ENCODE assay signal across 16 cellular contexts in genomic region chr15:99709243-99709986, GRCh38. TPM values are rescaled to one million over a fixed set of nuclear protein-coding genes. Genes with fewer than 3 reads are reported as not detected.
DNase-seq lines count a peak whose midpoint lies in the region; ATAC-seq and TF ChIP-seq lines count a peak whose summit lies in the region.
"Had no signal": no experiment of that assay in that cellular context is flagged by ENCODE, and none has a peak within 500 bp of the region (broad histone marks: within the 10 kb centered on the region; RNA-seq: fewer than 3 reads in every experiment).

No MANE protein-coding gene starts in this region.

- peaks cover 28% of the 10 kb centered on the region for H3K36me3 ChIP-seq in IMR-90 (ENCODE audit: control insufficient read depth, insufficient read depth, low read length)
- H3K36me3 ChIP-seq in left lung = peaks cover 0 to 45% of the 10 kb centered on the region in 2 donors
- H3K36me3 ChIP-seq in stomach smooth muscle (ENCODE audit: control insufficient read depth in 2 of 2, insufficient read depth in 2 of 2, low read length in 2 of 2) = peaks cover 19 to 20% of the 10 kb centered on the region in 2 donors
- H3K36me3 ChIP-seq in MG63 = peaks cover 65% of the 10 kb centered on the region
- H3K36me3 ChIP-seq: brain microvascular endothelial cell had no signal

- no peak overlapping the region for H3K9ac ChIP-seq in IMR-90 (ENCODE audit: low read depth, low read length)
- no peak overlapping the region for H3K9ac ChIP-seq in stomach smooth muscle (ENCODE audit: low read length in 2 of 2)
- H3K9ac ChIP-seq: parathyroid adenoma had no signal

- no peaks in the 10 kb centered on the region for H3K27me3 ChIP-seq in IMR-90 (ENCODE audit: control insufficient read depth, insufficient read depth, low read length)
- H3K27me3 ChIP-seq in left lung = no peaks in the 10 kb centered on the region
- H3K27me3 ChIP-seq in stomach smooth muscle (ENCODE audit: control insufficient read depth in 1 of 2, insufficient read depth in 2 of 2, low read length in 2 of 2) = no peaks in the 10 kb centered on the region
- H3K27me3 ChIP-seq in MG63 = no peaks in the 10 kb centered on the region
- H3K27me3 ChIP-seq: brain microvascular endothelial cell had no signal

- peaks cover 2 to 17% of the 10 kb centered on the region in 2 experiments; a peak in 2 of 4 replicates for H3K79me1 ChIP-seq in IMR-90 (ENCODE audit: low read depth in 1 of 2, low read length in 2 of 2)

- H3K27me3 Mint-ChIP-seq in dendritic cell treated with granulocyte-macrophage colony-stimulating factor and Interleukin-4, amounts not matched to agents 40 ng/mL and 50 ng/mL, for 4 days = no peaks in the 10 kb centered on the region
- H3K27me3 Mint-ChIP-seq: activated CD4-positive, alpha-beta T cell treated with anti-CD3 and anti-CD28 coated beads for 36 hours had no signal

- peak overlapping the region; percentile 84 for H2AK9ac ChIP-seq in IMR-90 (replicated peaks; ENCODE audit: low read depth, low read length, poor library complexity)

- H3K4ac ChIP-seq in IMR-90 (ENCODE audit: low read depth, low read length) = peak overlapping the region; percentile 64

- H2BK15ac ChIP-seq in IMR-90 (ENCODE audit: low read depth, low read length) = peak overlapping the region; percentile 18; the same call in 1 of the 3 replicates

- H3K27ac ChIP-seq in IMR-90 (ENCODE audit: insufficient read depth, low read length) (no peak overlapping the region), left lung (peak overlapping the region; percentile 11 to 19), stomach smooth muscle (ENCODE audit: low read length) (peak overlapping the region; percentile 65)
- H3K27ac ChIP-seq: brain microvascular endothelial cell, parathyroid adenoma had no signal

- no peak for TF ChIP-seq POLR2A in IMR-90 (IDR thresholded peaks at IDR 0.05; ENCODE audit: low read depth, low read length)

- H3K4me1 ChIP-seq in IMR-90 (ENCODE audit: control insufficient read depth, insufficient read depth, low read length) = peaks cover 13% of the 10 kb centered on the region
- peaks cover 22 to 26% of the 10 kb centered on the region in 2 donors for H3K4me1 ChIP-seq in left lung
- peaks cover 37% of the 10 kb centered on the region for H3K4me1 ChIP-seq in stomach smooth muscle (ENCODE audit: control insufficient read depth, insufficient read depth, low read length)
- H3K4me1 ChIP-seq: parathyroid adenoma had no signal

- POLR2A ChIA-PET in IMR-90 (lab: Charles Lee; ENCODE audit: unreplicated experiment) = no interaction called here

- H4K91ac ChIP-seq in IMR-90 (ENCODE audit: insufficient read depth, low read depth, low read length) = peak overlapping the region; percentile 10; the same call in 1 of the 2 replicates

- no peak for TF ChIP-seq RAD21 in IMR-90 (IDR thresholded peaks at IDR 0.05; ENCODE audit: low read length)

- peak overlapping the region; percentile 40 for H3K14ac ChIP-seq in IMR-90 (replicated peaks; ENCODE audit: low read depth, low read length)

- H4K20me1 ChIP-seq in IMR-90 (ENCODE audit: insufficient read depth, low read length) = peaks cover 6% of the 10 kb centered on the region; the same call in 1 of the 2 replicates

- H3K9me1 ChIP-seq in IMR-90 (ENCODE audit: insufficient read depth, low read length) = peaks cover 8% of the 10 kb centered on the region

- peak overlapping the region; percentile 36 for H2BK120ac ChIP-seq in IMR-90 (ENCODE audit: low read depth, low read length)

- no peak overlapping the region for H3K4me3 Mint-ChIP-seq in dendritic cell treated with granulocyte-macrophage colony-stimulating factor and Interleukin-4, amounts not matched to agents 40 ng/mL and 50 ng/mL, for 4 days
- H3K4me3 Mint-ChIP-seq: activated CD4-positive, alpha-beta T cell treated with anti-CD3 and anti-CD28 coated beads for 36 hours; activated T-cell treated with anti-CD3 and anti-CD28 coated beads, Interleukin-2, amount 50 U/mL, for 72 hours had no signal

- peak overlapping the region; percentile 6 for H3K27ac Mint-ChIP-seq in dendritic cell treated with granulocyte-macrophage colony-stimulating factor and Interleukin-4, amounts not matched to agents 40 ng/mL and 50 ng/mL, for 4 days
- H3K27ac Mint-ChIP-seq: activated CD4-positive, alpha-beta T cell treated with anti-CD3 and anti-CD28 coated beads for 36 hours; activated T-cell treated with anti-CD3 and anti-CD28 coated beads, Interleukin-2, amount 50 U/mL, for 72 hours had no signal

- H3K18ac ChIP-seq in IMR-90 (ENCODE audit: low read depth, low read length) = peak overlapping the region; percentile 38; the same call in 1 of the 2 replicates

- TF ChIP-seq CTCF in IMR-90 (conservative IDR thresholded peaks at IDR 0.05; ENCODE audit: low read depth, low read length) (no peak), left lung (IDR thresholded peaks at IDR 0.05) (no peak)

- H3K36me3 Mint-ChIP-seq in dendritic cell treated with granulocyte-macrophage colony-stimulating factor and Interleukin-4, amounts not matched to agents 40 ng/mL and 50 ng/mL, for 4 days (ENCODE audit: low read depth) = peaks cover 83% of the 10 kb centered on the region

- H2AFZ ChIP-seq in IMR-90 (replicated peaks; ENCODE audit: low read length, poor library complexity) = peak overlapping the region; percentile 26
- H2AFZ ChIP-seq: parathyroid adenoma had no signal

- peak overlapping the region; percentile 83; the same call in 1 of the 2 replicates for H2BK20ac ChIP-seq in IMR-90 (ENCODE audit: low read depth, low read length)

- no peak overlapping the region for H3K56ac ChIP-seq in IMR-90 (ENCODE audit: extremely low read depth, insufficient read depth, low read length)

- H2AK5ac ChIP-seq in IMR-90 (ENCODE audit: low read depth, low read length) = peak overlapping the region; percentile 81

- peak overlapping the region; percentile 20 for H3K23ac ChIP-seq in IMR-90 (ENCODE audit: low read depth, low read length)

- peaks cover 8% of the 10 kb centered on the region for H3K4me1 Mint-ChIP-seq in dendritic cell treated with granulocyte-macrophage colony-stimulating factor and Interleukin-4, amounts not matched to agents 40 ng/mL and 50 ng/mL, for 4 days (ENCODE audit: low read depth)

- in situ Hi-C loops in IMR-90 (cut with MboI; ENCODE audit: low sequenced_read_pairs) = loop anchor here (5.0 kb wide), 1 partner anchor 427 kb away; no protein-coding TSS in a partner anchor

- no peaks in the 10 kb centered on the region for H3K9me3 Mint-ChIP-seq in dendritic cell treated with granulocyte-macrophage colony-stimulating factor and Interleukin-4, amounts not matched to agents 40 ng/mL and 50 ng/mL, for 4 days
- H3K9me3 Mint-ChIP-seq: activated T-cell treated with anti-CD3 and anti-CD28 coated beads, Interleukin-2, amount 50 U/mL, for 72 hours had no signal

- intact Hi-C loops in IMR-90 (cut with micrococcal nuclease) (loop anchor here (2.0 kb wide), 1 partner anchor 45 kb away; no protein-coding TSS in a partner anchor), left lung (cut with DNase I) (loop anchor here in 1 of 2 donors (10.0 kb wide), 1 partner anchor 325 kb away; no protein-coding TSS in a partner anchor)
- intact Hi-C loops in dendritic cell treated with granulocyte-macrophage colony-stimulating factor and Interleukin-4, amounts not matched to agents 40 ng/mL and 50 ng/mL, for 4 days (cut with micrococcal nuclease) = no loop called here

- DNase-seq in IMR-90 (no peak), left lung (no peak), A172 (ENCODE audit: low spot score) (no peak), MG63 (no peak)
- no peak for DNase-seq in stimulated activated CD4-positive, alpha-beta T cell treated with anti-CD3 and anti-CD28 coated beads, Interleukin-4, amount 100 ng/mL, for 1 hour
- DNase-seq: activated CD4-positive, alpha-beta T cell treated with anti-CD3 and anti-CD28 coated beads for 36 hours; activated T-cell treated with anti-CD3 and anti-CD28 coated beads, Interleukin-2, amount 50 U/mL, for 72 hours; KBM-7; NCI-H1417; NCI-H345; stimulated activated CD4-positive, alpha-beta T cell treated with anti-CD3 and anti-CD28 coated beads, Interleukin-1b, Interleukin-23, amount 100 ng/mL, for 48 hours had no signal

- peak overlapping the region; percentile 3; the same call in 1 of the 2 replicates for H4K5ac ChIP-seq in IMR-90 (ENCODE audit: low read depth, low read length)

- H4K8ac ChIP-seq in IMR-90 (ENCODE audit: low read depth in 2 of 2, low read length in 2 of 2) = no peak overlapping the region; a peak in 1 of 4 replicates

- ATAC-seq in IMR-90 (ENCODE audit: low read depth) (no peak), left lung (no peak), GM19463 (IDR thresholded peaks at IDR 0.05; ENCODE audit: unreplicated experiment) (no peak)
- ATAC-seq: activated CD4-positive, alpha-beta T cell treated with anti-CD3 and anti-CD28 coated beads for 36 hours; activated T-cell treated with anti-CD3 and anti-CD28 coated beads, Interleukin-2, amount 50 U/mL, for 72 hours had no signal

- H2BK5ac ChIP-seq in IMR-90 (ENCODE audit: low read depth, low read length, poor library complexity, severe bottlenecking) = no peak overlapping the region

- BruUV-seq in IMR-90 (replicated peaks; lab: Mats Ljungman, UMichigan) = no TSS peak

- CTCF ChIA-PET in IMR-90 (lab: Yijun Ruan, JAX) = interaction anchor here (2.1 kb wide), 1 partner anchor 437 kb away, joined by 8 read pairs; no protein-coding TSS in a partner anchor

- H3K4me3 ChIP-seq in IMR-90 (ENCODE audit: insufficient read depth, low read depth, low read length) = no peak overlapping the region
- H3K4me3 ChIP-seq in left lung = no peak overlapping the region
- H3K4me3 ChIP-seq in stomach smooth muscle (ENCODE audit: low read length in 2 of 2) = peak overlapping the region in 1 of 2 donors; percentile 31
- no peak overlapping the region for H3K4me3 ChIP-seq in MG63

- WGBS in IMR-90 (ENCODE audit: extremely low coverage in 2 of 2, insufficient read length in 1 of 2), 2 experiments = 67% methylated on average over 5 of the region's 16 CpGs; no CpG with 5 or more reads in 1 of the 2 experiments

- dilution Hi-C loops in IMR-90 (cut with HindIII; ENCODE audit: low sequenced_read_pairs, unreplicated experiment) = no loop called here

- no peak overlapping the region; the same call in 1 of the 2 replicates for H3K4me2 ChIP-seq in IMR-90 (ENCODE audit: low read depth, low read length)

- no peaks in the 10 kb centered on the region for H3K9me3 ChIP-seq in IMR-90 (ENCODE audit: control insufficient read depth, insufficient read depth, low read length)
- no peaks in the 10 kb centered on the region for H3K9me3 ChIP-seq in left lung
- no peaks in the 10 kb centered on the region for H3K9me3 ChIP-seq in stomach smooth muscle (ENCODE audit: control insufficient read depth in 2 of 2, low read length in 2 of 2)
- no peaks in the 10 kb centered on the region for H3K9me3 ChIP-seq in MG63

TF ChIP-seq in IMR-90, 13 proteins besides CTCF, POLR2A, EP300 and RAD21 (continues in another document):
- TF ChIP-seq RCOR1 (IDR thresholded peaks at IDR 0.05; ENCODE audit: insufficient replicate concordance, low read length) = no peak

RNA-seq across cellular contexts. Expression of gene LYSMD4, which starts 23.8 kb away (rescaled TPM):
- total RNA-seq in IMR-90 (2012; rRNA removed) (4.5 and 5.6 TPM in 2 replicates), left lung (1 to 10 TPM; 7.9 to 8.2 TPM)
- 4.1 and 5.0 TPM in 2 replicates for polyA plus RNA-seq in IMR-90 (2012; rRNA removed)
- polyA plus RNA-seq in IMR-90 (2012; cell fraction: cytosol; rRNA removed) = 2.7 and 4.6 TPM in 2 replicates
- 20.1 and 24.3 TPM in 2 replicates for polyA plus RNA-seq in IMR-90 (2012; cell fraction: nucleus; rRNA removed; ENCODE audit: low replicate concordance)
- total RNA-seq in A172 (2014; rRNA removed; shearing (Covaris generic)) = 5.7 and 5.8 TPM in 2 replicates
- total RNA-seq in MG63 (2014; rRNA removed; shearing (Covaris generic); ENCODE audit: low replicate concordance) = 7.0 and 7.6 TPM in 2 replicates
